In the genomic region with DNA sequence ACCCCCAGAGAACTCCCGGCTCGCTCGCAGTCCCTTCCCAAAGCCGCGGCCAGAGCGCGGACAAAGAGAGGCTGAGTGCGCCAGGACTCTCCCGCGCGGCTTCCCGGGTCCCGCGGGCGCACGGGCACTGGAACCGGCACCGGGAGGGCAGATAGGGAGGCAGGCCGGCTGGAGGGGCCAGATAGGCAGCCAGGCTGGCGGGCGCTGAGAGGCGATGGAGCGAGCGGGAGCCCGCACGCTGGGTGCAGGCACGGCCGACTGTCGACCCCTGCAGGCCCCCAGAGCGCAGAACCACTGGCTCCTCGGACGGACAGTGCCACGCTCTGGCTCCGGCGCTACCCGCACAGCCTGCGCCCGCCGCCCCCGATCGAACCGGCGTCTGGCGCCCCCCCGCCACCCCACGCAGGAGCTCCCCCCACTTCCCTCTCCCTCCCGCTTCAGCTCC, we compare ENCODE assay signal across 8 cellular contexts. TPM values are rescaled to one million over a fixed set of nuclear protein-coding genes. Genes with fewer than 3 reads are reported as not detected.
A peak's percentile ranks its signal among the peaks of the same experiment; 100 is the strongest.
DNase-seq lines count a peak whose midpoint lies in the region; ATAC-seq and TF ChIP-seq lines count a peak whose summit lies in the region.

No MANE protein-coding gene starts in this region.

- peak overlapping the region; percentile 39 to 92 (median 85) for H3K27ac Mint-ChIP-seq in CD8-positive, alpha-beta memory T cell

- H3K27me3 ChIP-seq in CD8-positive, alpha-beta memory T cell (ENCODE audit: insufficient read depth, low read length, poor library complexity, severe bottlenecking) = no peaks in the 10 kb centered on the region
- H3K27me3 ChIP-seq in SK-N-SH (ENCODE audit: insufficient read depth) = no peaks in the 10 kb centered on the region
- no peaks in the 10 kb centered on the region for H3K27me3 ChIP-seq in dorsolateral prefrontal cortex
- no peaks in the 10 kb centered on the region for H3K27me3 ChIP-seq in lower lobe of right lung (ENCODE audit: low read depth)

- H4K20me1 ChIP-seq in SK-N-SH (ENCODE audit: insufficient read depth) = no peaks in the 10 kb centered on the region

- no peak for TF ChIP-seq EP300 in SK-N-SH (IDR thresholded peaks at IDR 0.05; ENCODE audit: borderline replicate concordance in 1 of 2, low read depth in 1 of 2, low read length in 1 of 2)

- intact Hi-C loops in dorsolateral prefrontal cortex (cut with DNase I) (loop anchor here (2.0 to 10.0 kb wide), 6 partner anchors 18 to 806 kb away; a partner anchor contains a TSS), lower lobe of right lung (cut with DNase I) (no loop called here)

- peak; percentile 56 for TF ChIP-seq RAD21 in SK-N-SH (IDR thresholded peaks at IDR 0.05; ENCODE audit: low read length)

- ATAC-seq in GM19025 (IDR thresholded peaks at IDR 0.05; ENCODE audit: low read depth, unreplicated experiment) (peak; percentile 3), HG03378 (IDR thresholded peaks at IDR 0.05; ENCODE audit: unreplicated experiment) (peak; percentile 9), lower lobe of right lung (peak; percentile 44 to 45)

- peak overlapping the region; percentile 84 to 93 (median 87) for H3K4me3 Mint-ChIP-seq in CD8-positive, alpha-beta memory T cell

- peak overlapping the region; percentile 64 for H3K27ac ChIP-seq in CD8-positive, alpha-beta memory T cell (ENCODE audit: low read depth, low read length)
- peak overlapping the region; percentile 74 to 87; a peak in 2 of 4 replicates for H3K27ac ChIP-seq in SK-N-SH (ENCODE audit: low read depth in 2 of 2, low read length in 1 of 2)
- peak overlapping the region in 58 of 59 donors; percentile 64 to 99 (median 96) for H3K27ac ChIP-seq in dorsolateral prefrontal cortex
- H3K27ac ChIP-seq in lower lobe of right lung = peak overlapping the region; percentile 81

- peaks cover 0 to 5% of the 10 kb centered on the region in 2 donors for H3K27me3 Mint-ChIP-seq in CD8-positive, alpha-beta memory T cell

- TF ChIP-seq CTCF in SK-N-SH (IDR thresholded peaks at IDR 0.05) (peak; percentile 38), dorsolateral prefrontal cortex (IDR thresholded peaks at IDR 0.05 in 54 of 56, conservative IDR thresholded peaks at IDR 0.05 in 2 of 56; ENCODE audit: low read depth in 1 of 56, partially characterized antibody in 56 of 56) (peak in 55 of 56 donors; percentile 8 to 75 (median 55)), lower lobe of right lung (IDR thresholded peaks at IDR 0.05) (peak; percentile 22)

- H3K36me3 Mint-ChIP-seq in CD8-positive, alpha-beta memory T cell = peaks cover 0 to 2% (median 0%) of the 10 kb centered on the region in 3 donors

- H3K4me3 ChIP-seq in CD8-positive, alpha-beta memory T cell (ENCODE audit: low read length) = peak overlapping the region; percentile 66
- H3K4me3 ChIP-seq in SK-N-SH (ENCODE audit: low read depth in 2 of 2, low read length in 1 of 2) (peak overlapping the region; percentile 82 to 93), dorsolateral prefrontal cortex (peak overlapping the region; percentile 56 to 99 (median 88)), lower lobe of right lung (peak overlapping the region; percentile 96)

- no peaks in the 10 kb centered on the region for H3K36me3 ChIP-seq in CD8-positive, alpha-beta memory T cell (ENCODE audit: insufficient read depth, low read length)
- H3K36me3 ChIP-seq in SK-N-SH (replicated peaks in 1 of 2; ENCODE audit: control insufficient read depth in 1 of 2, insufficient read depth in 2 of 2, low read length in 1 of 2) = no peaks in the 10 kb centered on the region
- no peaks in the 10 kb centered on the region for H3K36me3 ChIP-seq in lower lobe of right lung

- H3K79me2 ChIP-seq in SK-N-SH (ENCODE audit: insufficient read depth) = no peaks in the 10 kb centered on the region

- peak overlapping the region; percentile 99 for H3K4me2 ChIP-seq in SK-N-SH

- H3K9me3 ChIP-seq in CD8-positive, alpha-beta memory T cell (ENCODE audit: low read length) = no peaks in the 10 kb centered on the region
- H3K9me3 ChIP-seq in SK-N-SH = no peaks in the 10 kb centered on the region
- no peaks in the 10 kb centered on the region for H3K9me3 ChIP-seq in lower lobe of right lung

- H2AFZ ChIP-seq in SK-N-SH (ENCODE audit: low read depth) = 0 out of 2 replicates have a peak overlapping the region, but pooled peaks have one; percentile 76

- CTCF ChIA-PET in CD8-positive, alpha-beta memory T cell (lab: Charles Lee) = interaction anchor here (1.0 to 1.6 kb wide), 3 partner anchors 10 to 85 kb away, joined by 3 to 13 read pairs (median 4); no protein-coding TSS in a partner anchor
- CTCF ChIA-PET in SK-N-SH (lab: Yijun Ruan, JAX) = interaction anchor here (0.8 to 25.6 kb wide), 9 partner anchors 10 to 267 kb away, joined by 3 to 598 read pairs (median 8); a partner anchor contains a TSS

- peak in 1 of 5 donors; percentile 38 for DNase-seq in CD8-positive, alpha-beta memory T cell
- DNase-seq in SK-N-SH (peak; percentile 88), dorsolateral prefrontal cortex (peak in 9 of 10 donors; percentile 66 to 85 (median 74)), lower lobe of right lung (no peak), A172 (ENCODE audit: low spot score) (no peak)
- peak; percentile 5 for DNase-seq in stimulated activated CD8-positive, alpha-beta memory T cell treated with anti-CD3 and anti-CD28 coated beads, Interleukin-7, amount 100 ng/mL, for 24 hours (ENCODE audit: low read depth)

- H3K4me1 Mint-ChIP-seq in CD8-positive, alpha-beta memory T cell = peaks cover 17 to 37% (median 20%) of the 10 kb centered on the region in 3 donors

- H3K9ac ChIP-seq in SK-N-SH = peak overlapping the region; percentile 85

- no peaks in the 10 kb centered on the region for H3K9me3 Mint-ChIP-seq in CD8-positive, alpha-beta memory T cell

- no peaks in the 10 kb centered on the region for H3K9me2 ChIP-seq in SK-N-SH

- H3F3A ChIP-seq in SK-N-SH (replicated peaks; ENCODE audit: insufficient read depth) = peaks cover 3% of the 10 kb centered on the region

- POLR2A ChIA-PET in CD8-positive, alpha-beta memory T cell (lab: Charles Lee) = interaction anchor here (0.6 to 2.0 kb wide), 2 partner anchors 380 to 1516 kb away, joined by 6 to 8 read pairs; a partner anchor contains a TSS
- POLR2A ChIA-PET in SK-N-SH (lab: Yijun Ruan, JAX) = interaction anchor here (0.6 to 0.7 kb wide), 3 partner anchors 60 to 85 kb away, joined by 3 read pairs; no protein-coding TSS in a partner anchor

- H3K4me1 ChIP-seq in CD8-positive, alpha-beta memory T cell (ENCODE audit: insufficient read depth, low read length) = peaks cover 8% of the 10 kb centered on the region
- H3K4me1 ChIP-seq in SK-N-SH (ENCODE audit: control insufficient read depth in 1 of 2, insufficient read depth in 2 of 2, low read depth in 1 of 2, low read length in 1 of 2) (peaks cover 11 to 29% of the 10 kb centered on the region in 2 experiments; a peak in 2 of 4 replicates), lower lobe of right lung (peaks cover 30% of the 10 kb centered on the region)

- WGBS in SK-N-SH (ENCODE audit: low lambda C conversion rate) = 0% methylated on average over 6 of the region's 47 CpGs

TF ChIP-seq in SK-N-SH, 30 proteins besides CTCF, POLR2A, EP300 and RAD21:
- no peak for TF ChIP-seq POLR2AphosphoS5 (IDR thresholded peaks at IDR 0.05; ENCODE audit: low read depth, low read length)
- TF ChIP-seq SMC3 (IDR thresholded peaks at IDR 0.05; ENCODE audit: low read depth, low read length) = peak; percentile 44; the same call in 1 of the 2 replicates
- TF ChIP-seq TCF12 (IDR thresholded peaks at IDR 0.05) = no peak
- TF ChIP-seq TEAD4 (IDR thresholded peaks at IDR 0.05; ENCODE audit: borderline replicate concordance, insufficient read depth) = no peak
- no peak for TF ChIP-seq JUND (IDR thresholded peaks at IDR 0.05)
- no peak for TF ChIP-seq SIN3A (IDR thresholded peaks at IDR 0.05; ENCODE audit: borderline replicate concordance, low read depth, low read length)

RNA-seq across cellular contexts. Expression of a gene that starts 0.6 kb away (rescaled TPM):
- total RNA-seq in CD8-positive, alpha-beta memory T cell = 1 to 10 TPM; 6.8 to 7.3 TPM
- polyA plus RNA-seq in CD8-positive, alpha-beta memory T cell = 0.21 TPM
- 3.6 and 3.9 TPM in 2 replicates for polyA plus RNA-seq in SK-N-SH (2012; rRNA removed)
- 1.3 and 2.5 TPM in 2 replicates for polyA plus RNA-seq in SK-N-SH (2012; cell fraction: cytosol; rRNA removed)
- 10.7 and 12.4 TPM in 2 replicates for polyA plus RNA-seq in SK-N-SH (2012; cell fraction: nucleus; rRNA removed)
- total RNA-seq in dorsolateral prefrontal cortex (10 to 100 TPM; 10.7 to 88.7 (median 26.9) TPM), lower lobe of right lung (24.2 TPM)
- 0.40 and 2.1 TPM in 2 replicates for total RNA-seq in A172 (2014; rRNA removed; shearing (Covaris generic))

RNA-seq across cellular contexts. Expression of a gene that starts 39.2 kb away (rescaled TPM):
- 1 to 10 TPM; 2.7 to 3.4 TPM for total RNA-seq in CD8-positive, alpha-beta memory T cell
- 0.43 TPM for polyA plus RNA-seq in CD8-positive, alpha-beta memory T cell
- polyA plus RNA-seq in SK-N-SH (2012; rRNA removed) = 7.5 and 11.8 TPM in 2 replicates
- polyA plus RNA-seq in SK-N-SH (2012; cell fraction: cytosol; rRNA removed) = 2.8 and 4.8 TPM in 2 replicates
- polyA plus RNA-seq in SK-N-SH (2012; cell fraction: nucleus; rRNA removed) = 34.1 and 39.2 TPM in 2 replicates
- total RNA-seq in dorsolateral prefrontal cortex (10 to 100 TPM in 119 of 120 experiments, 1 to 10 TPM in 1; 9.0 to 34.0 (median 18.6) TPM), lower lobe of right lung (10.7 TPM)
- 8.8 and 13.9 TPM in 2 replicates for total RNA-seq in A172 (2014; rRNA removed; shearing (Covaris generic))

RNA-seq across cellular contexts. Expression of a gene that starts 51.6 kb away (rescaled TPM):
- total RNA-seq in CD8-positive, alpha-beta memory T cell = 10 to 100 TPM; 39.7 to 41.7 TPM
- 1.9 TPM for polyA plus RNA-seq in CD8-positive, alpha-beta memory T cell
- 43.0 and 48.0 TPM in 2 replicates for polyA plus RNA-seq in SK-N-SH (2012; rRNA removed)
- 26.0 and 40.2 TPM in 2 replicates for polyA plus RNA-seq in SK-N-SH (2012; cell fraction: cytosol; rRNA removed)
- polyA plus RNA-seq in SK-N-SH (2012; cell fraction: nucleus; rRNA removed) = 34.8 and 35.0 TPM in 2 replicates
- total RNA-seq in dorsolateral prefrontal cortex (10 to 100 TPM; 33.5 to 97.8 (median 48.8) TPM), lower lobe of right lung (17.3 TPM)
- 71.8 and 114 TPM in 2 replicates for total RNA-seq in A172 (2014; rRNA removed; shearing (Covaris generic))

RNA-seq across cellular contexts. Expression of a gene that starts 55.9 kb away (rescaled TPM):
- 100 to 1,000 TPM; 184 to 205 TPM for total RNA-seq in CD8-positive, alpha-beta memory T cell
- polyA plus RNA-seq in CD8-positive, alpha-beta memory T cell = 190 TPM
- 180 and 191 TPM in 2 replicates for polyA plus RNA-seq in SK-N-SH (2012; rRNA removed)
- polyA plus RNA-seq in SK-N-SH (2012; cell fraction: cytosol; rRNA removed) = 127 and 163 TPM in 2 replicates
- 162 and 174 TPM in 2 replicates for polyA plus RNA-seq in SK-N-SH (2012; cell fraction: nucleus; rRNA removed)
- total RNA-seq in dorsolateral prefrontal cortex (100 to 1,000 TPM; 112 to 276 (median 202) TPM), lower lobe of right lung (205 TPM)
- total RNA-seq in A172 (2014; rRNA removed; shearing (Covaris generic)) = 187 and 202 TPM in 2 replicates

Comparison
In these comparisons a context has a peak if more than half of its experiments do, and no peak if none do; other contexts are left out.
1. DNase-seq: peak in SK-N-SH (single experiment), dorsolateral prefrontal cortex (9 of 10) and stimulated activated CD8-positive, alpha-beta memory T cell treated with anti-CD3 and anti-CD28 coated beads, Interleukin-7, amount 100 ng/mL, for 24 hours (single experiment); none in lower lobe of right lung (single experiment) and A172 (single experiment).
2. Peak in every context shown above with its lines, with median percentiles within 50 percentile points of each other: H3K27ac ChIP-seq, H3K4me3 ChIP-seq, ATAC-seq and CTCF ChIP-seq.